8 cellular contexts compared by ENCODE assay signal in the genomic region with DNA sequence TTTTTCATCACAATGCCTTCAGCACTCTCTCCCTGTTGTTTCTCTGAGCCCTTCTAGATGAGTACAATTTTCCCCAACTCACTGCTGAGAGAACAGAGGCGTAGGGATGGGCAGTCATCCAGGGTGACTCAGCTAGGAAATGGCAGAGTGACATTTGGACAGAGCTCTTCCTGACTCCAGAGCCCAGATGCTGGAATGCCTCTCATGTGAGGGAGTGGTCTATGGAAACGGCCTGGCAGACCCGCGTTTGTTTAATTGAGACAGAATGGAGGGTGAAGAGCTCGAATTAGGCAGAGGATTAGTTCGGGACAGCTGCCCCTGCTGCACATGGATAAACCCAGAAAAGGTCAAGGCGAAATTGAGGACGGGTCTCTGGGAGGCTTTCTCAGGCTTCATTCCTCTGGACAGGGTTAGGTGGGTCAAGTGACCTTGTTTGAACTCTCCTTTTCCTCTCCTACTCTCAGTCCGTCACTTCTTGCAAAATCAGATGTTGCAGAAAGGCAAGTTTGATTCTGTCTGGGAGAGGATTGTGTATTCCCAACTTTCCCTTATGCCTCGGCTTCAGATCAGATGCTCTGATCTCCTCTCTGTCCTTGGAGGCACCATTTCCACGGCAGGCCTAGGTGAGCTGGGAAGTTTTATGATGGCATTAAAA. TPM values are rescaled to one million over a fixed set of nuclear protein-coding genes. Genes with fewer than 3 reads are reported as not detected.
DNase-seq lines count a peak whose midpoint lies in the region; ATAC-seq, FAIRE-seq and TF ChIP-seq lines count a peak whose summit lies in the region.

No MANE protein-coding gene starts in this region.

- H3K27ac ChIP-seq in breast epithelium: peak overlapping the region; percentile 70 to 77
- H3K27ac ChIP-seq in kidney (ENCODE audit: low read depth in 2 of 2, low read length in 2 of 2): no peak overlapping the region
- H3K27ac ChIP-seq in tibial nerve: peak overlapping the region in 1 of 4 donors; percentile 53

- no peak for ATAC-seq in HG02885 (IDR thresholded peaks at IDR 0.05; ENCODE audit: poor library complexity, unreplicated experiment)

- H3K4me1 ChIP-seq in breast epithelium (peaks cover 0 to 13% of the 10 kb centered on the region in 2 donors), kidney (ENCODE audit: control insufficient read depth in 1 of 2, insufficient read depth in 1 of 2, low read depth in 1 of 2, low read length in 2 of 2) (peaks cover 3 to 4% of the 10 kb centered on the region in 2 donors), tibial nerve (peaks cover 0 to 21% (median 3%) of the 10 kb centered on the region in 4 donors)

- no peak for FAIRE-seq in kidney (lab: Jason Lieb, UNC)

- H3K27me3 ChIP-seq in breast epithelium (no peaks in the 10 kb centered on the region), tibial nerve (no peaks in the 10 kb centered on the region)

- intact Hi-C loops in breast epithelium (cut with DNase I; ENCODE audit: low total_unique reads) (no loop called here), kidney (cut with DNase I) (no loop called here)

- H3K9ac ChIP-seq in kidney (ENCODE audit: low read length in 2 of 2): no peak overlapping the region

- H3K36me3 ChIP-seq in breast epithelium: no peaks in the 10 kb centered on the region
- H3K36me3 ChIP-seq in kidney (ENCODE audit: control insufficient read depth in 1 of 2, insufficient read depth in 2 of 2, low read length in 2 of 2): no peaks in the 10 kb centered on the region
- no peaks in the 10 kb centered on the region for H3K36me3 ChIP-seq in tibial nerve

- TF ChIP-seq POLR2A in breast epithelium (IDR thresholded peaks at IDR 0.05) (no peak), tibial nerve (IDR thresholded peaks at IDR 0.05) (no peak)

- peak in 1 of 2 donors; percentile 72 for TF ChIP-seq EP300 in tibial nerve (IDR thresholded peaks at IDR 0.05)

- WGBS in tibial nerve, 2 donors: 24 to 33% methylated on average over 11 of the region's 11 CpGs

- in situ Hi-C loops in GM13977 (cut with MboI; ENCODE audit: low pct_unique_long_range_greater_than_20kb, low sequenced_read_pairs, unreplicated experiment): no loop called here

- H3K4me3 ChIP-seq in LNCaP clone FGC (ENCODE audit: low read depth, low read length): no peak overlapping the region
- no peak overlapping the region for H3K4me3 ChIP-seq in breast epithelium
- no peak overlapping the region for H3K4me3 ChIP-seq in kidney (ENCODE audit: low read length in 2 of 2)
- H3K4me3 ChIP-seq in tibial nerve: no peak overlapping the region

- TF ChIP-seq CTCF in LNCaP clone FGC (IDR thresholded peaks at IDR 0.05; ENCODE audit: control insufficient read depth, extremely low read depth, insufficient read depth) (no peak), breast epithelium (IDR thresholded peaks at IDR 0.05) (no peak), kidney (IDR thresholded peaks at IDR 0.05; ENCODE audit: borderline replicate concordance, extremely low read depth, insufficient read depth) (no peak), tibial nerve (IDR thresholded peaks at IDR 0.05) (no peak), GM13977 (IDR thresholded peaks at IDR 0.05; ENCODE audit: extremely low read depth, insufficient read depth, missing control alignments) (no peak)

- DNase-seq in LNCaP clone FGC (ENCODE audit: low read depth) (peak; percentile 34), breast epithelium (ENCODE audit: low spot score in 2 of 2) (peak; percentile 68 to 77), kidney (peak; percentile 83), tibial nerve (ENCODE audit: low spot score in 2 of 2) (peak; percentile 60 to 82), SKM-1 (lab: John Stamatoyannopoulos, UW; ENCODE audit: unreplicated experiment) (no peak), GM13977 (ENCODE audit: low spot score) (no peak)
- no peak for DNase-seq in activated naive CD4-positive, alpha-beta T cell treated with Interleukin-2 at 50 U/mL for 16 hours

- no peaks in the 10 kb centered on the region for H3K9me3 ChIP-seq in breast epithelium
- H3K9me3 ChIP-seq in kidney (ENCODE audit: control insufficient read depth in 1 of 2, low read length in 2 of 2): no peaks in the 10 kb centered on the region
- H3K9me3 ChIP-seq in tibial nerve: no peaks in the 10 kb centered on the region

RNA-seq across cellular contexts. Expression of a gene that starts 7.6 kb away (rescaled TPM):
- 10 to 100 TPM; 19.5 to 21.9 (median 20.0) TPM for total RNA-seq in breast epithelium
- total RNA-seq in kidney: 60.6 TPM
- polyA plus RNA-seq in kidney (ENCODE audit: insufficient read depth, low read depth, low replicate concordance): 57.1 TPM
- total RNA-seq in tibial nerve: 10 to 100 TPM in 3 of 4 donors, 1 to 10 TPM in 1; 8.4 to 37.4 (median 19.3) TPM

Comparison
In these comparisons a context has a peak if more than half of its experiments do, and no peak if none do; other contexts are left out.
1. DNase-seq: peak in LNCaP clone FGC (single experiment), breast epithelium (2 of 2), kidney (single experiment) and tibial nerve (2 of 2); none in SKM-1 (single experiment), GM13977 (single experiment) and activated naive CD4-positive, alpha-beta T cell treated with Interleukin-2 at 50 U/mL for 16 hours (single experiment).
2. H3K27ac ChIP-seq: peak in breast epithelium (2 of 2); none in kidney (0 of 2).